Comparison of ENCODE assay signal across 29 cellular contexts in genomic region chr14:22966783-22967269, GRCh38.
"Had no signal": no experiment of that assay in that cellular context is flagged by ENCODE, and none has a peak within 500 bp of the region (broad histone marks: within the 10 kb centered on the region; RNA-seq: fewer than 3 reads in every experiment).

No MANE protein-coding gene starts in this region.

- DNase-seq: activated CD4-positive, alpha-beta T cell treated with anti-CD3 and anti-CD28 coated beads for 36 hours; activated CD8-positive, alpha-beta memory T cell treated with anti-CD3 and anti-CD28 coated beads, Interleukin-2, amount 10 ng/mL, durations not matched to agents 7 days and 5 days; activated CD8-positive, alpha-beta T cell treated with anti-CD3 and anti-CD28 coated beads, Interleukin-2, amount 10 ng/mL, durations not matched to agents 7 days and 5 days; activated naive CD8-positive, alpha-beta T cell treated with anti-CD3 and anti-CD28 coated beads, Interleukin-2, amount 50 U/mL, for 24 hours; activated T-cell treated with anti-CD3 and anti-CD28 coated beads, Interleukin-2, amount 50 U/mL, for 48 hours; central memory CD4-positive, alpha-beta T cell; effector CD8-positive, alpha-beta T cell; foreskin fibroblast; head of caudate nucleus; hypothalamus; immature natural killer cell; kidney; left colon; mammary epithelial cell; midbrain; naive thymus-derived CD4-positive, alpha-beta T cell; stimulated activated CD4-positive, alpha-beta T cell treated with anti-CD3 and anti-CD28 coated beads, Interleukin-12 subunit alpha, Interleukin-12 subunit beta, amount 100 ng/mL, for 4 hours; stimulated activated CD4-positive, alpha-beta T cell treated with anti-CD3 and anti-CD28 coated beads, Interleukin-4, amount 100 ng/mL, for 1 hour; stimulated activated naive CD8-positive, alpha-beta T cell treated with anti-CD3 and anti-CD28 coated beads, Interleukin-15, Interleukin-2, amounts not matched to agents 100 U/mL and 50 U/mL, for 24 hours; T-helper 2 cell; testis; trophoblast cell; uterus had no signal

- H3K4me3 Mint-ChIP-seq: activated CD4-positive, alpha-beta T cell treated with anti-CD3 and anti-CD28 coated beads for 36 hours; activated CD8-positive, alpha-beta memory T cell treated with anti-CD3 and anti-CD28 coated beads, Interleukin-2, amount 10 ng/mL, durations not matched to agents 7 days and 5 days; activated CD8-positive, alpha-beta T cell treated with anti-CD3 and anti-CD28 coated beads, Interleukin-2, amount 10 ng/mL, durations not matched to agents 7 days and 5 days; activated naive CD4-positive, alpha-beta T cell treated with anti-CD3 and anti-CD28 coated beads, Interleukin-2, amount 50 U/mL, for 24 hours; activated naive CD8-positive, alpha-beta T cell treated with anti-CD3 and anti-CD28 coated beads, Interleukin-2, amount 50 U/mL, for 24 hours; dendritic cell treated with granulocyte-macrophage colony-stimulating factor and Interleukin-4, amounts not matched to agents 40 ng/mL and 50 ng/mL, for 4 days; immature natural killer cell; naive thymus-derived CD4-positive, alpha-beta T cell had no signal

- H3K9me3 ChIP-seq: breast epithelium, testis, uterus had no signal

- H3K27me3 ChIP-seq: breast epithelium, testis, uterus had no signal

- H3K36me3 ChIP-seq: breast epithelium, uterus had no signal

- H3K36me3 Mint-ChIP-seq: activated CD8-positive, alpha-beta memory T cell treated with anti-CD3 and anti-CD28 coated beads, Interleukin-2, amount 10 ng/mL, durations not matched to agents 7 days and 5 days; activated naive CD4-positive, alpha-beta T cell treated with anti-CD3 and anti-CD28 coated beads, Interleukin-2, amount 50 U/mL, for 24 hours; immature natural killer cell; naive thymus-derived CD4-positive, alpha-beta T cell had no signal

- H3K4me1 Mint-ChIP-seq: activated CD4-positive, alpha-beta T cell treated with anti-CD3 and anti-CD28 coated beads for 36 hours; activated CD8-positive, alpha-beta memory T cell treated with anti-CD3 and anti-CD28 coated beads, Interleukin-2, amount 10 ng/mL, durations not matched to agents 7 days and 5 days; activated naive CD4-positive, alpha-beta T cell treated with anti-CD3 and anti-CD28 coated beads, Interleukin-2, amount 50 U/mL, for 24 hours; activated naive CD8-positive, alpha-beta T cell treated with anti-CD3 and anti-CD28 coated beads, Interleukin-2, amount 50 U/mL, for 24 hours; immature natural killer cell; naive thymus-derived CD4-positive, alpha-beta T cell had no signal

- H3K4me1 ChIP-seq: breast epithelium, testis, uterus had no signal

- H3K9me3 Mint-ChIP-seq: activated naive CD4-positive, alpha-beta T cell treated with anti-CD3 and anti-CD28 coated beads, Interleukin-2, amount 50 U/mL, for 24 hours; activated naive CD8-positive, alpha-beta T cell treated with anti-CD3 and anti-CD28 coated beads, Interleukin-2, amount 50 U/mL, for 24 hours; activated T-helper 2 cell treated with anti-CD3 and anti-CD28 coated beads, Interferon-gamma antibody, Interleukin-2, Interleukin-4, amounts not matched to agents 10 μg/mL and 5 μg/mL and 100 μg/mL, durations not matched to agents 14 hours and 24 hours and 36 hours; dendritic cell treated with granulocyte-macrophage colony-stimulating factor and Interleukin-4, amounts not matched to agents 40 ng/mL and 50 ng/mL, for 4 days; immature natural killer cell; naive thymus-derived CD4-positive, alpha-beta T cell had no signal

- H3K27ac Mint-ChIP-seq: activated CD4-positive, alpha-beta T cell treated with anti-CD3 and anti-CD28 coated beads for 36 hours; activated CD8-positive, alpha-beta memory T cell treated with anti-CD3 and anti-CD28 coated beads, Interleukin-2, amount 10 ng/mL, durations not matched to agents 7 days and 5 days; activated CD8-positive, alpha-beta T cell treated with anti-CD3 and anti-CD28 coated beads, Interleukin-2, amount 10 ng/mL, durations not matched to agents 7 days and 5 days; activated naive CD4-positive, alpha-beta T cell treated with anti-CD3 and anti-CD28 coated beads, Interleukin-2, amount 50 U/mL, for 24 hours; activated naive CD8-positive, alpha-beta T cell treated with anti-CD3 and anti-CD28 coated beads, Interleukin-2, amount 50 U/mL, for 24 hours; activated T-helper 2 cell treated with anti-CD3 and anti-CD28 coated beads, Interferon-gamma antibody, Interleukin-2, Interleukin-4, amounts not matched to agents 10 μg/mL and 5 μg/mL and 100 μg/mL, durations not matched to agents 14 hours and 24 hours and 36 hours; dendritic cell treated with granulocyte-macrophage colony-stimulating factor and Interleukin-4, amounts not matched to agents 40 ng/mL and 50 ng/mL, for 4 days; immature natural killer cell; naive thymus-derived CD4-positive, alpha-beta T cell had no signal

- H3K4me3 ChIP-seq: breast epithelium, skin epidermis, testis, uterus had no signal

- FAIRE-seq: kidney had no signal

- H3K27me3 Mint-ChIP-seq: activated CD4-positive, alpha-beta T cell treated with anti-CD3 and anti-CD28 coated beads for 36 hours; activated naive CD4-positive, alpha-beta T cell treated with anti-CD3 and anti-CD28 coated beads, Interleukin-2, amount 50 U/mL, for 24 hours; activated naive CD8-positive, alpha-beta T cell treated with anti-CD3 and anti-CD28 coated beads, Interleukin-2, amount 50 U/mL, for 24 hours had no signal

- H3K27ac ChIP-seq: breast epithelium, skin epidermis, testis, uterus had no signal

- ATAC-seq: activated CD4-positive, alpha-beta T cell treated with anti-CD3 and anti-CD28 coated beads for 36 hours; activated CD8-positive, alpha-beta memory T cell treated with anti-CD3 and anti-CD28 coated beads, Interleukin-2, amount 10 ng/mL, durations not matched to agents 7 days and 5 days; activated CD8-positive, alpha-beta T cell treated with anti-CD3 and anti-CD28 coated beads, Interleukin-2, amount 10 ng/mL, durations not matched to agents 7 days and 5 days; activated naive CD8-positive, alpha-beta T cell treated with anti-CD3 and anti-CD28 coated beads, Interleukin-2, amount 50 U/mL, for 24 hours; left colon; naive thymus-derived CD4-positive, alpha-beta T cell; sciatic nerve; stimulated activated naive CD8-positive, alpha-beta T cell treated with anti-CD3 and anti-CD28 coated beads, Interleukin-15, Interleukin-2, amounts not matched to agents 100 U/mL and 50 U/mL, for 24 hours had no signal
